30 cellular contexts compared by ENCODE assay signal in genomic region chr14:94366146-94366887, GRCh38. TPM values are rescaled to one million over a fixed set of nuclear protein-coding genes. Genes with fewer than 3 reads are reported as not detected.
"Had no signal": no experiment of that assay in that cellular context is flagged by ENCODE, and none has a peak within 500 bp of the region (broad histone marks: within the 10 kb centered on the region; RNA-seq: fewer than 3 reads in every experiment).

Gene SERPINA2, minus strand, starts transcription at chr14:94366698.

- H3K27ac Mint-ChIP-seq: activated naive CD8-positive, alpha-beta T cell treated with anti-CD3 and anti-CD28 coated beads, Interleukin-2, amount 50 U/mL, for 24 hours; activated T-cell treated with anti-CD3 and anti-CD28 coated beads, Interleukin-2, amount 50 U/mL, for 72 hours; nephron; stimulated activated naive B cell treated with anti-CD40 and anti-IgM and Interleukin-4, amounts not matched to agents 10 μg/mL and 1 μg/mL and 100 μg/mL, for 72 hours; type B pancreatic cell; WTC11 had no signal

- H3K4me3 Mint-ChIP-seq: activated naive CD8-positive, alpha-beta T cell treated with anti-CD3 and anti-CD28 coated beads, Interleukin-2, amount 50 U/mL, for 24 hours; activated T-cell treated with anti-CD3 and anti-CD28 coated beads, Interleukin-2, amount 50 U/mL, for 72 hours; nephron; stimulated activated naive B cell treated with anti-CD40 and anti-IgM and Interleukin-4, amounts not matched to agents 10 μg/mL and 1 μg/mL and 100 μg/mL, for 72 hours; type B pancreatic cell; WTC11 had no signal

- H3K36me3 ChIP-seq: left ventricle myocardium inferior, pancreas, thoracic aorta had no signal

- H3K36me3 Mint-ChIP-seq: stimulated activated naive B cell treated with anti-CD40 and anti-IgM and Interleukin-4, amounts not matched to agents 10 μg/mL and 1 μg/mL and 100 μg/mL, for 72 hours; type B pancreatic cell; WTC11 had no signal

- DNase-seq: activated CD4-positive, alpha-beta T cell treated with anti-CD3 and anti-CD28 coated beads for 4 hours; activated CD4-positive, alpha-beta T cell treated with anti-CD3 and anti-CD28 coated beads, Interleukin-2, amount 50 U/mL, for 48 hours; activated CD8-positive, alpha-beta memory T cell treated with anti-CD3 and anti-CD28 coated beads, Interleukin-2, amount 50 U/mL, for 48 hours; activated gamma-delta T cell; activated naive CD4-positive, alpha-beta T cell treated with anti-CD3 and anti-CD28 coated beads, Interleukin-2, amount 50 U/mL, for 16 hours; activated naive CD8-positive, alpha-beta T cell treated with anti-CD3 and anti-CD28 coated beads, Interleukin-2, amount 50 U/mL, for 24 hours; activated T-cell treated with anti-CD3 and anti-CD28 coated beads, Interleukin-2, amount 50 U/mL, for 72 hours; dermis blood vessel endothelial cell; effector CD8-positive, alpha-beta T cell; foreskin melanocyte; hippocampal formation; kidney glomerular epithelial cell; left ventricle myocardium inferior; midbrain; right cardiac atrium; stimulated activated CD8-positive, alpha-beta memory T cell treated with anti-CD3 and anti-CD28 coated beads, Interleukin-4, amount 100 ng/mL, for 48 hours; stimulated activated naive B cell treated with anti-CD40 and anti-IgM and Interleukin-4, amounts not matched to agents 10 μg/mL and 1 μg/mL and 100 μg/mL, for 72 hours; T-helper 9 cell had no signal

- H3K27me3 Mint-ChIP-seq: type B pancreatic cell had no signal

- H3K4me1 ChIP-seq: left ventricle myocardium inferior, pancreas had no signal

- ATAC-seq: activated naive CD8-positive, alpha-beta T cell treated with anti-CD3 and anti-CD28 coated beads, Interleukin-2, amount 50 U/mL, for 24 hours; activated T-cell treated with anti-CD3 and anti-CD28 coated beads, Interleukin-2, amount 50 U/mL, for 72 hours; esophagus mucosa; right cardiac atrium; stimulated activated naive B cell treated with anti-CD40 and anti-IgM and Interleukin-4, amounts not matched to agents 10 μg/mL and 1 μg/mL and 100 μg/mL, for 72 hours; WTC11 had no signal

- H3K27ac ChIP-seq: left ventricle myocardium inferior, pancreas, skin epidermis, thoracic aorta had no signal

- H3K9me3 Mint-ChIP-seq: activated naive CD8-positive, alpha-beta T cell treated with anti-CD3 and anti-CD28 coated beads, Interleukin-2, amount 50 U/mL, for 24 hours; activated T-cell treated with anti-CD3 and anti-CD28 coated beads, Interleukin-2, amount 50 U/mL, for 72 hours; nephron; stimulated activated naive B cell treated with anti-CD40 and anti-IgM and Interleukin-4, amounts not matched to agents 10 μg/mL and 1 μg/mL and 100 μg/mL, for 72 hours; type B pancreatic cell; WTC11 had no signal

- H3K9me3 ChIP-seq: left ventricle myocardium inferior, pancreas, thoracic aorta had no signal

- H3K27me3 ChIP-seq: pancreas had no signal

- H3K4me1 Mint-ChIP-seq: nephron; stimulated activated naive B cell treated with anti-CD40 and anti-IgM and Interleukin-4, amounts not matched to agents 10 μg/mL and 1 μg/mL and 100 μg/mL, for 72 hours; WTC11 had no signal

- H3K4me3 ChIP-seq: left ventricle myocardium inferior, pancreas, skin epidermis, thoracic aorta had no signal

RNA-seq across cellular contexts. Expression of gene SERPINA2, which starts in this region (rescaled TPM):
- total RNA-seq: activated CD8-positive, alpha-beta memory T cell treated with anti-CD3 and anti-CD28 coated beads for 36 hours; activated T-cell treated with anti-CD3 and anti-CD28 coated beads, Interleukin-2, amount 50 U/mL, for 72 hours; cerebellum; dermis blood vessel endothelial cell; esophagus mucosa; left ventricle myocardium inferior; lung microvascular endothelial cell; pancreas; pulmonary artery endothelial cell; right cardiac atrium; T-helper 1 cell treated with Interleukin-12 subunit alpha and Interleukin-12 subunit beta and Interleukin-4 antibody, amounts not matched to agents 30 ng/mL and 1 ng/mL, for 36 hours; thoracic aorta; WTC11 had no signal
